2 cellular contexts compared by ENCODE assay signal in the genomic region with DNA sequence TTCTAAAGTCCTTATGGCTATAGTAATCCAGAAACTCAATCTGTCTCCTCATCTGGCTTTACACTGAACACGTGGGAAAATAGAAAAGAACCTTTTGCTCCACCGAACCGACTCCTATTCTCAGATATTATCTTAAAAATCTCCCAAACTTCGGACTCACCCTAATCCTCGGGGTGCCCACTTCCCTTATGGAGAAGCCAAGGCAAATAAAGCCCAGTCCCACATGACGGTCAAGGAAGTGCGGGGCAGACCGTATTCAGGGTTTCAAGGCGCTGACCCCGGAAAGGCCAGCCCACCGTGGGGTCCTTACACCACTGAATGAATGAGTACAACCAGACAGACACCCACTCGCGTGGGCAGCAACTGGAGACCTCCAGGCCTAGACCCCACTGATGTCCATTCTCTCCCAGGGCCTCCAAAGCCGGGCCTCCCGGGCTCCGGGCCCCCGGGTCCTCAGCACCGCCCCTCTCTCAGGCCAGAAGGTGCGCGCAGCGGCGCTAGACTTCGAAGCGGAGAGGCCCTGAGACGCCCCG.
A peak's percentile ranks its signal among the peaks of the same experiment; 100 is the strongest.
TF ChIP-seq lines count a peak whose summit lies in the region.

No MANE protein-coding gene starts in this region.

TF ChIP-seq in GM23338, 12 proteins besides CTCF, POLR2A, EP300 and RAD21 (continues in another document):
- TF ChIP-seq NANOG (IDR thresholded peaks at IDR 0.05; ENCODE audit: borderline replicate concordance) (no peak), POLR2AphosphoS5 (IDR thresholded peaks at IDR 0.05; ENCODE audit: low read depth) (no peak), CREB1 (CRISPR knock-in tag; IDR thresholded peaks at IDR 0.05; ENCODE audit: low read depth) (no peak), ZNF331 (CRISPR knock-in tag; IDR thresholded peaks at IDR 0.05; ENCODE audit: low read depth) (no peak), ZNF114 (CRISPR knock-in tag; IDR thresholded peaks at IDR 0.05) (no peak), EZH2 (IDR thresholded peaks at IDR 0.05; ENCODE audit: low read depth, unreplicated experiment) (no peak), STAT1 (IDR thresholded peaks at IDR 0.05; ENCODE audit: unreplicated experiment) (no peak), ZNF462 (CRISPR knock-in tag; IDR thresholded peaks at IDR 0.05) (no peak), ETS1 (IDR thresholded peaks at IDR 0.05) (no peak)

TF ChIP-seq in HepG2, 621 proteins besides CTCF, POLR2A, EP300 and RAD21 (continues in another document):
- TF ChIP-seq ETV5 (CRISPR knock-in tag; IDR thresholded peaks at IDR 0.05; ENCODE audit: borderline replicate concordance), result no peak
- TF ChIP-seq ZC3H4 (CRISPR knock-in tag; IDR thresholded peaks at IDR 0.05; ENCODE audit: borderline replicate concordance), result no peak
- TF ChIP-seq, protein P1, sequence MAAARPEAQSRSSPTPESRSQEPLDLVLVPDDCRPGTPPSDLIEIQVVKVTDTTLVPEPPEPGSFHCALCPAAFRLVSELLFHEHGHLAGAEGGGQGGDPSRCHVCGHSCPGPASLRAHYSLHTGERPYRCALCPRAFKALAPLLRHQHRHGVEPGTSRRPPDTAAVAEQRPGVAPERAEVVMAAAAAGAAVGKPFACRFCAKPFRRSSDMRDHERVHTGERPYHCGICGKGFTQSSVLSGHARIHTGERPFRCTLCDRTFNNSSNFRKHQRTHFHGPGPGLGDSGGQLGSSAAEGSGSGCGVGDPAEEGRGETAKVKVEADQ (CRISPR knock-in tag; IDR thresholded peaks at IDR 0.05; ENCODE audit: borderline replicate concordance), result peak; percentile 31; the same call in 1 of the 2 replicates
- TF ChIP-seq ELF1 (CRISPR knock-in tag; IDR thresholded peaks at IDR 0.05), result no peak; the same call in 1 of the 2 replicates
- TF ChIP-seq ZNF432 (CRISPR knock-in tag; IDR thresholded peaks at IDR 0.05; ENCODE audit: borderline replicate concordance), result peak; percentile 57; the same call in 1 of the 2 replicates
- no peak for TF ChIP-seq ZNF556 (CRISPR knock-in tag; IDR thresholded peaks at IDR 0.05; ENCODE audit: borderline replicate concordance)
- TF ChIP-seq, protein P2, sequence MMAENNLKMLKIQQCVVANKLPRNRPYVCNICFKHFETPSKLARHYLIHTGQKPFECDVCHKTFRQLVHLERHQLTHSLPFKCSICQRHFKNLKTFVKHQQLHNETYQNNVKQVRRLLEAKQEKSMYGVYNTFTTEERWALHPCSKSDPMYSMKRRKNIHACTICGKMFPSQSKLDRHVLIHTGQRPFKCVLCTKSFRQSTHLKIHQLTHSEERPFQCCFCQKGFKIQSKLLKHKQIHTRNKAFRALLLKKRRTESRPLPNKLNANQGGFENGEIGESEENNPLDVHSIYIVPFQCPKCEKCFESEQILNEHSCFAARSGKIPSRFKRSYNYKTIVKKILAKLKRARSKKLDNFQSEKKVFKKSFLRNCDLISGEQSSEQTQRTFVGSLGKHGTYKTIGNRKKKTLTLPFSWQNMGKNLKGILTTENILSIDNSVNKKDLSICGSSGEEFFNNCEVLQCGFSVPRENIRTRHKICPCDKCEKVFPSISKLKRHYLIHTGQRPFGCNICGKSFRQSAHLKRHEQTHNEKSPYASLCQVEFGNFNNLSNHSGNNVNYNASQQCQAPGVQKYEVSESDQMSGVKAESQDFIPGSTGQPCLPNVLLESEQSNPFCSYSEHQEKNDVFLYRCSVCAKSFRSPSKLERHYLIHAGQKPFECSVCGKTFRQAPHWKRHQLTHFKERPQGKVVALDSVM (CRISPR knock-in tag; IDR thresholded peaks at IDR 0.05), result peak; percentile 69
- TF ChIP-seq LCORL (IDR thresholded peaks at IDR 0.05), result no peak
- peak; percentile 22; the same call in 1 of the 2 replicates for TF ChIP-seq LCORL (CRISPR knock-in tag; IDR thresholded peaks at IDR 0.05)
- TF ChIP-seq GATAD2A (CRISPR knock-in tag; IDR thresholded peaks at IDR 0.05), result no peak
- no peak for TF ChIP-seq NPAS2 (CRISPR knock-in tag; IDR thresholded peaks at IDR 0.05; ENCODE audit: borderline replicate concordance)
- TF ChIP-seq HDAC1 (CRISPR knock-in tag; IDR thresholded peaks at IDR 0.05), result peak; percentile 72; the same call in 1 of the 2 replicates
- 0 out of 2 replicates have a peak, but pooled peaks have one; percentile 48 for TF ChIP-seq ZNF816 (CRISPR knock-in tag; IDR thresholded peaks at IDR 0.05; ENCODE audit: borderline replicate concordance)
- no peak for TF ChIP-seq CERS6 (CRISPR knock-in tag; IDR thresholded peaks at IDR 0.05)
- 0 out of 2 replicates have a peak, but pooled peaks have one; percentile 39 for TF ChIP-seq ZNF879 (CRISPR knock-in tag; IDR thresholded peaks at IDR 0.05)
- no peak for TF ChIP-seq ETV6 (CRISPR knock-in tag; conservative IDR thresholded peaks at IDR 0.05)
- TF ChIP-seq ZBTB14 (CRISPR knock-in tag; IDR thresholded peaks at IDR 0.05), result no peak
- TF ChIP-seq FOXC1 (CRISPR knock-in tag; IDR thresholded peaks at IDR 0.05; ENCODE audit: borderline replicate concordance), result no peak
- no peak for TF ChIP-seq TBX3 (IDR thresholded peaks at IDR 0.05; ENCODE audit: borderline replicate concordance)
- TF ChIP-seq, protein P3, sequence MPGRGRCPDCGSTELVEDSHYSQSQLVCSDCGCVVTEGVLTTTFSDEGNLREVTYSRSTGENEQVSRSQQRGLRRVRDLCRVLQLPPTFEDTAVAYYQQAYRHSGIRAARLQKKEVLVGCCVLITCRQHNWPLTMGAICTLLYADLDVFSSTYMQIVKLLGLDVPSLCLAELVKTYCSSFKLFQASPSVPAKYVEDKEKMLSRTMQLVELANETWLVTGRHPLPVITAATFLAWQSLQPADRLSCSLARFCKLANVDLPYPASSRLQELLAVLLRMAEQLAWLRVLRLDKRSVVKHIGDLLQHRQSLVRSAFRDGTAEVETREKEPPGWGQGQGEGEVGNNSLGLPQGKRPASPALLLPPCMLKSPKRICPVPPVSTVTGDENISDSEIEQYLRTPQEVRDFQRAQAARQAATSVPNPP (CRISPR knock-in tag; IDR thresholded peaks at IDR 0.05), result 0 out of 2 replicates have a peak, but pooled peaks have one; percentile 15
- no peak for TF ChIP-seq ZNF615 (CRISPR knock-in tag; IDR thresholded peaks at IDR 0.05; ENCODE audit: borderline replicate concordance)
- TF ChIP-seq AGO2 (optimal IDR thresholded peaks at IDR 0.05; ENCODE audit: low read depth, low read length), result peak; percentile 83
- TF ChIP-seq, protein P4, sequence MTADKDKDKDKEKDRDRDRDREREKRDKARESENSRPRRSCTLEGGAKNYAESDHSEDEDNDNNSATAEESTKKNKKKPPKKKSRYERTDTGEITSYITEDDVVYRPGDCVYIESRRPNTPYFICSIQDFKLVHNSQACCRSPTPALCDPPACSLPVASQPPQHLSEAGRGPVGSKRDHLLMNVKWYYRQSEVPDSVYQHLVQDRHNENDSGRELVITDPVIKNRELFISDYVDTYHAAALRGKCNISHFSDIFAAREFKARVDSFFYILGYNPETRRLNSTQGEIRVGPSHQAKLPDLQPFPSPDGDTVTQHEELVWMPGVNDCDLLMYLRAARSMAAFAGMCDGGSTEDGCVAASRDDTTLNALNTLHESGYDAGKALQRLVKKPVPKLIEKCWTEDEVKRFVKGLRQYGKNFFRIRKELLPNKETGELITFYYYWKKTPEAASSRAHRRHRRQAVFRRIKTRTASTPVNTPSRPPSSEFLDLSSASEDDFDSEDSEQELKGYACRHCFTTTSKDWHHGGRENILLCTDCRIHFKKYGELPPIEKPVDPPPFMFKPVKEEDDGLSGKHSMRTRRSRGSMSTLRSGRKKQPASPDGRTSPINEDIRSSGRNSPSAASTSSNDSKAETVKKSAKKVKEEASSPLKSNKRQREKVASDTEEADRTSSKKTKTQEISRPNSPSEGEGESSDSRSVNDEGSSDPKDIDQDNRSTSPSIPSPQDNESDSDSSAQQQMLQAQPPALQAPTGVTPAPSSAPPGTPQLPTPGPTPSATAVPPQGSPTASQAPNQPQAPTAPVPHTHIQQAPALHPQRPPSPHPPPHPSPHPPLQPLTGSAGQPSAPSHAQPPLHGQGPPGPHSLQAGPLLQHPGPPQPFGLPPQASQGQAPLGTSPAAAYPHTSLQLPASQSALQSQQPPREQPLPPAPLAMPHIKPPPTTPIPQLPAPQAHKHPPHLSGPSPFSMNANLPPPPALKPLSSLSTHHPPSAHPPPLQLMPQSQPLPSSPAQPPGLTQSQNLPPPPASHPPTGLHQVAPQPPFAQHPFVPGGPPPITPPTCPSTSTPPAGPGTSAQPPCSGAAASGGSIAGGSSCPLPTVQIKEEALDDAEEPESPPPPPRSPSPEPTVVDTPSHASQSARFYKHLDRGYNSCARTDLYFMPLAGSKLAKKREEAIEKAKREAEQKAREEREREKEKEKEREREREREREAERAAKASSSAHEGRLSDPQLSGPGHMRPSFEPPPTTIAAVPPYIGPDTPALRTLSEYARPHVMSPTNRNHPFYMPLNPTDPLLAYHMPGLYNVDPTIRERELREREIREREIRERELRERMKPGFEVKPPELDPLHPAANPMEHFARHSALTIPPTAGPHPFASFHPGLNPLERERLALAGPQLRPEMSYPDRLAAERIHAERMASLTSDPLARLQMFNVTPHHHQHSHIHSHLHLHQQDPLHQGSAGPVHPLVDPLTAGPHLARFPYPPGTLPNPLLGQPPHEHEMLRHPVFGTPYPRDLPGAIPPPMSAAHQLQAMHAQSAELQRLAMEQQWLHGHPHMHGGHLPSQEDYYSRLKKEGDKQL (CRISPR knock-in tag; IDR thresholded peaks at IDR 0.05; ENCODE audit: low read depth), result no peak
- TF ChIP-seq, protein P5, sequence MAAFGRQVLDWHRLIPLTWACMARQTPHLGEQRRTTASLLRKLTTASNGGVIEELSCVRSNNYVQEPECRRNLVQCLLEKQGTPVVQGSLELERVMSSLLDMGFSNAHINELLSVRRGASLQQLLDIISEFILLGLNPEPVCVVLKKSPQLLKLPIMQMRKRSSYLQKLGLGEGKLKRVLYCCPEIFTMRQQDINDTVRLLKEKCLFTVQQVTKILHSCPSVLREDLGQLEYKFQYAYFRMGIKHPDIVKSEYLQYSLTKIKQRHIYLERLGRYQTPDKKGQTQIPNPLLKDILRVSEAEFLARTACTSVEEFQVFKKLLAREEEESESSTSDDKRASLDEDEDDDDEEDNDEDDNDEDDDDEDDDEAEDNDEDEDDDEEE (CRISPR knock-in tag; IDR thresholded peaks at IDR 0.05), result no peak
- TF ChIP-seq ZNF20 (CRISPR knock-in tag; IDR thresholded peaks at IDR 0.05), result no peak
- no peak for TF ChIP-seq FOSL1 (CRISPR knock-in tag; IDR thresholded peaks at IDR 0.05; ENCODE audit: borderline replicate concordance)
- TF ChIP-seq RNF2 (conservative IDR thresholded peaks at IDR 0.05; ENCODE audit: low read depth), result 0 out of 2 replicates have a peak, but pooled peaks have one; percentile 34
- no peak for TF ChIP-seq ZNF678 (CRISPR knock-in tag; IDR thresholded peaks at IDR 0.05)
- TF ChIP-seq SAP130 (CRISPR knock-in tag; IDR thresholded peaks at IDR 0.05; ENCODE audit: low read depth), result no peak
- TF ChIP-seq KDM4B (CRISPR knock-in tag; IDR thresholded peaks at IDR 0.05), result no peak
- TF ChIP-seq ZNF850 (CRISPR knock-in tag; conservative IDR thresholded peaks at IDR 0.05), result 0 out of 2 replicates have a peak, but pooled peaks have one; percentile 32
- TF ChIP-seq, protein P6, sequence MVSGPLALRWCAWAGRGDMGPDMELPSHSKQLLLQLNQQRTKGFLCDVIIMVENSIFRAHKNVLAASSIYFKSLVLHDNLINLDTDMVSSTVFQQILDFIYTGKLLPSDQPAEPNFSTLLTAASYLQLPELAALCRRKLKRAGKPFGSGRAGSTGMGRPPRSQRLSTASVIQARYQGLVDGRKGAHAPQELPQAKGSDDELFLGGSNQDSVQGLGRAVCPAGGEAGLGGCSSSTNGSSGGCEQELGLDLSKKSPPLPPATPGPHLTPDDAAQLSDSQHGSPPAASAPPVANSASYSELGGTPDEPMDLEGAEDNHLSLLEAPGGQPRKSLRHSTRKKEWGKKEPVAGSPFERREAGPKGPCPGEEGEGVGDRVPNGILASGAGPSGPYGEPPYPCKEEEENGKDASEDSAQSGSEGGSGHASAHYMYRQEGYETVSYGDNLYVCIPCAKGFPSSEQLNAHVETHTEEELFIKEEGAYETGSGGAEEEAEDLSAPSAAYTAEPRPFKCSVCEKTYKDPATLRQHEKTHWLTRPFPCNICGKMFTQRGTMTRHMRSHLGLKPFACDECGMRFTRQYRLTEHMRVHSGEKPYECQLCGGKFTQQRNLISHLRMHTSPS (CRISPR knock-in tag; IDR thresholded peaks at IDR 0.05; ENCODE audit: low read depth), result 0 out of 2 replicates have a peak, but pooled peaks have one; percentile 4
- TF ChIP-seq, protein P7, sequence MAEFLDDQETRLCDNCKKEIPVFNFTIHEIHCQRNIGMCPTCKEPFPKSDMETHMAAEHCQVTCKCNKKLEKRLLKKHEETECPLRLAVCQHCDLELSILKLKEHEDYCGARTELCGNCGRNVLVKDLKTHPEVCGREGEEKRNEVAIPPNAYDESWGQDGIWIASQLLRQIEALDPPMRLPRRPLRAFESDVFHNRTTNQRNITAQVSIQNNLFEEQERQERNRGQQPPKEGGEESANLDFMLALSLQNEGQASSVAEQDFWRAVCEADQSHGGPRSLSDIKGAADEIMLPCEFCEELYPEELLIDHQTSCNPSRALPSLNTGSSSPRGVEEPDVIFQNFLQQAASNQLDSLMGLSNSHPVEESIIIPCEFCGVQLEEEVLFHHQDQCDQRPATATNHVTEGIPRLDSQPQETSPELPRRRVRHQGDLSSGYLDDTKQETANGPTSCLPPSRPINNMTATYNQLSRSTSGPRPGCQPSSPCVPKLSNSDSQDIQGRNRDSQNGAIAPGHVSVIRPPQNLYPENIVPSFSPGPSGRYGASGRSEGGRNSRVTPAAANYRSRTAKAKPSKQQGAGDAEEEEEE (CRISPR knock-in tag; IDR thresholded peaks at IDR 0.05; ENCODE audit: borderline replicate concordance), result no peak
- TF ChIP-seq ZKSCAN1 (IDR thresholded peaks at IDR 0.05; ENCODE audit: low read length), result no peak
- TF ChIP-seq ZNF232 (CRISPR knock-in tag; IDR thresholded peaks at IDR 0.05; ENCODE audit: borderline replicate concordance), result no peak
- TF ChIP-seq ZNF10 (CRISPR knock-in tag; IDR thresholded peaks at IDR 0.05; ENCODE audit: borderline replicate concordance, low read depth), result no peak
- TF ChIP-seq ZNF570 (CRISPR knock-in tag; IDR thresholded peaks at IDR 0.05; ENCODE audit: borderline replicate concordance), result no peak
- TF ChIP-seq ZNF33B (CRISPR knock-in tag; IDR thresholded peaks at IDR 0.05), result no peak
- TF ChIP-seq PITX1 (CRISPR knock-in tag; IDR thresholded peaks at IDR 0.05), result no peak
- no peak for TF ChIP-seq MAX (IDR thresholded peaks at IDR 0.05)
- TF ChIP-seq PLRG1 (conservative IDR thresholded peaks at IDR 0.05), result no peak
- no peak for TF ChIP-seq ZNF136 (CRISPR knock-in tag; IDR thresholded peaks at IDR 0.05; ENCODE audit: low read depth)
